8 cellular contexts compared by ENCODE assay signal in the genomic region with DNA sequence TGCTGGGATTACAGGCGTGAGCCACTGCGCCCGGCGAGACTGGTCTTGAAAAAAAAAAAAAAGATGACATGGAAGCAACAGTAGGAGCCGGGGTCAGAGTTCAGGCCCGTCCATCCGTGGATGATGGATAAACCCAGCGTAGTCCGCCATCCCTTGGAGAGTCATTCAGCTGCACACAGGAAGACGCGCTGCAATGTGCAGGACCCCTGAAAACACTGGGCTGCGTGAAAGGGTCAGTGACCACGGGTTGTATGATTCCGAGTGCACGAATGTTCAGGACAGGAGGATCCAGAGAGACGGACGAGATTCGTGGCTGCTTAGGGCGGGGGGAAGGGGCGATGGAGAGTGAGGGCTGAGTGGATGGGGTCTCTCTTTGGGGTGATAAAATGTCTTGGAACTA.
DNase-seq lines count a peak whose midpoint lies in the region; ATAC-seq and TF ChIP-seq lines count a peak whose summit lies in the region.
"Not testable (repeated sequence)": the region's sequence is repeated elsewhere in the genome, so short reads cannot be mapped to it uniquely, and the experiment has no call there.

No MANE protein-coding gene starts in this region.

- H3K23me2 ChIP-seq in H9 (ENCODE audit: insufficient read length, low read depth, low read length, poor library complexity, severe bottlenecking): peaks cover 12% of the 10 kb centered on the region

- peaks cover 22% of the 10 kb centered on the region for H3K36me3 Mint-ChIP-seq in CD4-positive, alpha-beta T cell (ENCODE audit: low read depth)
- H3K36me3 Mint-ChIP-seq in H9 (ENCODE audit: insufficient read depth in 1 of 3, low read depth in 3 of 3): peaks cover 7 to 16% (median 12%) of the 10 kb centered on the region in 3 experiments; a peak in 6 of 7 replicates
- H3K36me3 Mint-ChIP-seq in activated CD8-positive, alpha-beta memory T cell treated with anti-CD3 and anti-CD28 coated beads, Interleukin-2, amount 10 ng/mL, durations not matched to agents 7 days and 5 days: peaks cover 15% of the 10 kb centered on the region
- H3K36me3 Mint-ChIP-seq in nephron progenitor cell (ENCODE audit: low read depth): not testable (repeated sequence)

- not testable (repeated sequence) for H2AFZ ChIP-seq in H9 (ENCODE audit: low read length); trophoblast cell (ENCODE audit: insufficient read depth, low read length, poor library complexity)

- H3K27me3 Mint-ChIP-seq in CD4-positive, alpha-beta T cell; H9 (ENCODE audit: low read depth); activated CD8-positive, alpha-beta memory T cell treated with anti-CD3 and anti-CD28 coated beads, Interleukin-2, amount 10 ng/mL, durations not matched to agents 7 days and 5 days; nephron progenitor cell (ENCODE audit: low read depth, poor library complexity): not testable (repeated sequence)

- not testable (repeated sequence) for H4K20me1 ChIP-seq in H9 (ENCODE audit: control insufficient read depth, insufficient read depth, insufficient read length)

- H2BK12ac ChIP-seq in H9 (ENCODE audit: insufficient read length, low read depth, low read length); trophoblast cell (ENCODE audit: low read length): not testable (repeated sequence)

- not testable (repeated sequence) for H3K4ac ChIP-seq in H9 (ENCODE audit: low read depth, low read length); trophoblast cell (ENCODE audit: low read depth, low read length)

- WGBS in H9 (ENCODE audit: extremely low coverage, insufficient read length, low lambda C conversion rate): no CpG with 5 or more reads among the region's 20 CpGs
- WGBS in heart left ventricle, 4 donors: 90 to 96% (median 94%) methylated on average over 20 of the region's 20 CpGs
- WGBS in trophoblast cell (ENCODE audit: extremely low coverage, insufficient coverage, insufficient read length): no CpG with 5 or more reads among the region's 20 CpGs

- not testable (repeated sequence) for H3K9me3 Mint-ChIP-seq in CD4-positive, alpha-beta T cell; H9; activated CD8-positive, alpha-beta memory T cell treated with anti-CD3 and anti-CD28 coated beads, Interleukin-2, amount 10 ng/mL, durations not matched to agents 7 days and 5 days (ENCODE audit: low read depth); nephron progenitor cell

- TF ChIP-seq CTCF in CD4-positive, alpha-beta T cell (IDR thresholded peaks at IDR 0.05); H9 (conservative IDR thresholded peaks at IDR 0.05); coronary artery (IDR thresholded peaks at IDR 0.05); heart left ventricle (IDR thresholded peaks at IDR 0.05); left lung (IDR thresholded peaks at IDR 0.05); nephron progenitor cell (IDR thresholded peaks at IDR 0.05): not testable (repeated sequence)

- intact Hi-C loops in CD4-positive, alpha-beta T cell (cut with DNase I, micrococcal nuclease): loop anchor here in 1 of 2 experiments (5.0 kb wide), 3 partner anchors 34 to 1624 kb away; partner anchors contain the start of gene USP31
- intact Hi-C loops in heart left ventricle (cut with DNase I); left lung (cut with DNase I): not testable (repeated sequence)

- not testable (repeated sequence) for H4K12ac ChIP-seq in trophoblast cell (ENCODE audit: low read depth, low read length)

- TF ChIP-seq POLR2A in heart left ventricle (IDR thresholded peaks at IDR 0.05): not testable (repeated sequence)

- H3K4me1 ChIP-seq in H9 (ENCODE audit: insufficient read depth, low read length): not testable (repeated sequence)
- H3K4me1 ChIP-seq in heart left ventricle: peaks cover 0 to 29% (median 15%) of the 10 kb centered on the region in 12 donors
- H3K4me1 ChIP-seq in left lung: peaks cover 5 to 12% of the 10 kb centered on the region in 2 donors
- peaks cover 14 to 18% of the 10 kb centered on the region in 2 experiments for H3K4me1 ChIP-seq in trophoblast cell (ENCODE audit: control insufficient read depth in 1 of 2, insufficient read depth in 2 of 2, low read length in 2 of 2)

- not testable (repeated sequence) for H3K18ac ChIP-seq in H9 (ENCODE audit: insufficient read length, low read depth, low read length); trophoblast cell (ENCODE audit: low read length)

- H3K27me3 ChIP-seq in CD4-positive, alpha-beta T cell (ENCODE audit: control insufficient read depth, insufficient read depth, low read length); H9 (ENCODE audit: insufficient read depth, low read length); heart left ventricle; left lung; trophoblast cell (ENCODE audit: insufficient read depth, low read length): not testable (repeated sequence)

- not testable (repeated sequence) for H3K4me2 ChIP-seq in H9 (ENCODE audit: insufficient read depth, insufficient read length, low read length); trophoblast cell (ENCODE audit: low read length)

- peak overlapping the region; percentile 51 for H3K4me3 Mint-ChIP-seq in CD4-positive, alpha-beta T cell
- peak overlapping the region in 1 of 2 experiments; percentile 33; a peak in 3 of 5 replicates for H3K4me3 Mint-ChIP-seq in H9
- H3K4me3 Mint-ChIP-seq in activated CD8-positive, alpha-beta memory T cell treated with anti-CD3 and anti-CD28 coated beads, Interleukin-2, amount 10 ng/mL, durations not matched to agents 7 days and 5 days; nephron progenitor cell: not testable (repeated sequence)

- DNase-seq in CD4-positive, alpha-beta T cell; H9; trophoblast cell: not testable (repeated sequence)
- peak; percentile 39 for DNase-seq in activated CD8-positive, alpha-beta memory T cell treated with anti-CD3 and anti-CD28 coated beads, Interleukin-2, amount 10 ng/mL, durations not matched to agents 7 days and 5 days
- DNase-seq in coronary artery (ENCODE audit: low spot score): peak; percentile 74
- peak in 3 of 5 donors; percentile 1 to 26 (median 23) for DNase-seq in heart left ventricle
- peak; percentile 30 to 43 for DNase-seq in left lung
- DNase-seq in nephron progenitor cell: peak; percentile 55

- H3K23ac ChIP-seq in H9 (ENCODE audit: insufficient read length, low read depth, low read length); trophoblast cell (ENCODE audit: low read length): not testable (repeated sequence)

- not testable (repeated sequence) for H3K9ac ChIP-seq in H9 (ENCODE audit: extremely low read depth, insufficient read length, low read length); trophoblast cell (ENCODE audit: low read length)

- POLR2A ChIA-PET in CD4-positive, alpha-beta T cell (lab: Charles Lee): not testable (repeated sequence)

- H3K79me2 ChIP-seq in H9 (ENCODE audit: insufficient read depth, low read length); trophoblast cell (ENCODE audit: control insufficient read depth, insufficient read depth, low read length, poor library complexity): not testable (repeated sequence)

- H3K4me1 Mint-ChIP-seq in CD4-positive, alpha-beta T cell (ENCODE audit: low read depth): peaks cover 16% of the 10 kb centered on the region
- H3K4me1 Mint-ChIP-seq in H9: peaks cover 26 to 31% of the 10 kb centered on the region in 2 experiments
- not testable (repeated sequence) for H3K4me1 Mint-ChIP-seq in activated CD8-positive, alpha-beta memory T cell treated with anti-CD3 and anti-CD28 coated beads, Interleukin-2, amount 10 ng/mL, durations not matched to agents 7 days and 5 days
- H3K4me1 Mint-ChIP-seq in nephron progenitor cell: peaks cover 29% of the 10 kb centered on the region

- not testable (repeated sequence) for H4K91ac ChIP-seq in H9 (ENCODE audit: insufficient read length, low read depth, low read length); trophoblast cell (ENCODE audit: low read depth, low read length)

- not testable (repeated sequence) for H3K36me3 ChIP-seq in heart left ventricle; left lung; trophoblast cell (ENCODE audit: control insufficient read depth in 1 of 2, insufficient read depth in 2 of 2, low read length in 2 of 2)

- H2BK15ac ChIP-seq in H9 (ENCODE audit: low read depth, low read length): not testable (repeated sequence)

- not testable (repeated sequence) for H2AK5ac ChIP-seq in H9 (ENCODE audit: insufficient read length, low read length)
- peak overlapping the region; percentile 79 for H2AK5ac ChIP-seq in trophoblast cell (ENCODE audit: low read length)

- not testable (repeated sequence) for H4K5ac ChIP-seq in H9 (ENCODE audit: insufficient read length, low read depth, low read length)

- H3T11ph ChIP-seq in H9 (ENCODE audit: low read length): not testable (repeated sequence)

- H3K27ac Mint-ChIP-seq in CD4-positive, alpha-beta T cell; activated CD8-positive, alpha-beta memory T cell treated with anti-CD3 and anti-CD28 coated beads, Interleukin-2, amount 10 ng/mL, durations not matched to agents 7 days and 5 days; nephron progenitor cell: not testable (repeated sequence)
- peak overlapping the region in 2 of 3 experiments; percentile 47 to 77; a peak in 1 of 7 replicates for H3K27ac Mint-ChIP-seq in H9

- not testable (repeated sequence) for ATAC-seq in CD4-positive, alpha-beta T cell (ENCODE audit: poor library complexity); activated CD8-positive, alpha-beta memory T cell treated with anti-CD3 and anti-CD28 coated beads, Interleukin-2, amount 10 ng/mL, durations not matched to agents 7 days and 5 days; heart left ventricle; left lung

- not testable (repeated sequence) for H3K14ac ChIP-seq in H9 (ENCODE audit: insufficient read depth, low read length); trophoblast cell (ENCODE audit: low read length)

- H3K79me1 ChIP-seq in H9 (ENCODE audit: insufficient read depth, low read depth, low read length, poor library complexity, severe bottlenecking): not testable (repeated sequence)
- H3K79me1 ChIP-seq in trophoblast cell (ENCODE audit: low read length): peaks cover 14% of the 10 kb centered on the region

- not testable (repeated sequence) for H3K9me3 ChIP-seq in CD4-positive, alpha-beta T cell (ENCODE audit: control insufficient read depth, low read length); H9 (ENCODE audit: control insufficient read depth, low read depth, low read length); heart left ventricle; left lung; trophoblast cell (ENCODE audit: insufficient read depth, low read depth, low read length)

- H4K8ac ChIP-seq in H9 (replicated peaks; ENCODE audit: insufficient read length, low read depth, low read length); trophoblast cell (ENCODE audit: low read depth, low read length): not testable (repeated sequence)

- H3K4me3 ChIP-seq in coronary artery; heart left ventricle; left lung; trophoblast cell (ENCODE audit: low read depth, low read length): not testable (repeated sequence)

- not testable (repeated sequence) for H3K27ac ChIP-seq in CD4-positive, alpha-beta T cell (ENCODE audit: low read depth, low read length); H9 (ENCODE audit: insufficient read length, low read depth, low read length); coronary artery; heart left ventricle; left lung; trophoblast cell (ENCODE audit: low read depth, low read length)

- H2BK20ac ChIP-seq in H9 (ENCODE audit: low read depth, low read length, poor library complexity, severe bottlenecking): not testable (repeated sequence)

- H2BK5ac ChIP-seq in H9 (ENCODE audit: insufficient read length, low read length); trophoblast cell (ENCODE audit: low read depth, low read length, poor library complexity): not testable (repeated sequence)

- not testable (repeated sequence) for H3K56ac ChIP-seq in H9 (ENCODE audit: insufficient read length, low read depth, low read length)

- CTCF ChIA-PET in CD4-positive, alpha-beta T cell (lab: Charles Lee); activated CD8-positive, alpha-beta memory T cell treated with anti-CD3 and anti-CD28 coated beads, Interleukin-2, amount 10 ng/mL, durations not matched to agents 7 days and 5 days (lab: Charles Lee): not testable (repeated sequence)

- not testable (repeated sequence) for H2BK120ac ChIP-seq in H9 (ENCODE audit: low read depth, low read length, poor library complexity, severe bottlenecking); trophoblast cell (ENCODE audit: insufficient read depth, low read length, poor library complexity)
